ENCODE assay signal across 14 cellular contexts in genomic region chr4:72375050-72375736, GRCh38.
DNase-seq lines count a peak whose midpoint lies in the region; ATAC-seq, FAIRE-seq and TF ChIP-seq lines count a peak whose summit lies in the region.
"Had no signal": no experiment of that assay in that cellular context is flagged by ENCODE, and none has a peak within 500 bp of the region (broad histone marks: within the 10 kb centered on the region; RNA-seq: fewer than 3 reads in every experiment).

No MANE protein-coding gene starts in this region.

- CTCF ChIA-PET in K562 (lab: Yijun Ruan, JAX; ENCODE audit: low intra/inter-chr PET ratio) = no interaction called here
- CTCF ChIA-PET in activated CD4-positive, alpha-beta memory T cell treated with anti-CD3 and anti-CD28 coated beads, Interleukin-2, amount 10 ng/mL, durations not matched to agents 7 days and 5 days (lab: Charles Lee) = no interaction called here

- peak; percentile 76 for ATAC-seq in K562
- ATAC-seq: T-helper 17 cell had no signal

- no peak overlapping the region for H3K4me3 Mint-ChIP-seq in activated CD4-positive, alpha-beta memory T cell treated with anti-CD3 and anti-CD28 coated beads, Interleukin-2, amount 10 ng/mL, durations not matched to agents 7 days and 5 days
- H3K4me3 Mint-ChIP-seq: B cell, T-helper 17 cell had no signal

- intact Hi-C loops in K562 (cut with micrococcal nuclease) = no loop called here
- intact Hi-C loops in head of caudate nucleus (cut with DNase I) = no loop called here

- H3K79me2 ChIP-seq in K562 (ENCODE audit: control insufficient read depth, insufficient read depth, low read length) (0 out of 3 replicates have a peak, but pooled peaks cover 2% of the 10 kb centered on the region), keratinocyte (ENCODE audit: control insufficient read depth, insufficient read depth, low read length) (no peaks in the 10 kb centered on the region)

- no peak for TF ChIP-seq POLR2A in K562 (conservative IDR thresholded peaks at IDR 0.05)

- no peak overlapping the region for H3K4me3 ChIP-seq in K562
- no peak overlapping the region for H3K4me3 ChIP-seq in keratinocyte (ENCODE audit: control insufficient read depth in 2 of 3, extremely low read depth in 1 of 3, insufficient read depth in 2 of 3, low read depth in 1 of 3, low read length in 3 of 3)
- H3K4me3 ChIP-seq: testis had no signal

- DNase-seq in AG08396 (ENCODE audit: low spot score) (peak; percentile 8), NCI-H226 (peak; percentile 93), K562 (ENCODE audit: extremely low read depth in 1 of 4, low spot score in 3 of 4) (peak in 2 of 4 experiments; percentile 7 to 40), keratinocyte (ENCODE audit: low read depth, low spot score) (peak; percentile 13), head of caudate nucleus (no peak), occipital lobe (lab: John Stamatoyannopoulos, UW) (no peak), OCI-M2 (lab: John Stamatoyannopoulos, UW; ENCODE audit: unreplicated experiment) (no peak)
- DNase-seq in activated CD4-positive, alpha-beta memory T cell treated with anti-CD3 and anti-CD28 coated beads, Interleukin-2, amount 10 ng/mL, durations not matched to agents 7 days and 5 days = no peak
- DNase-seq: amygdala, GOT3, NCI-H2029 treated with DMSO at 0.1 percent for 48 hours, T-helper 17 cell, testis had no signal

- TF ChIP-seq RAD21 in K562 (CRISPR knock-in tag; conservative IDR thresholded peaks at IDR 0.05 in 1 of 2, IDR thresholded peaks at IDR 0.05 in 1 of 2) = no peak

- TF ChIP-seq CTCF in K562 (IDR thresholded peaks at IDR 0.05 in 2 of 3, conservative IDR thresholded peaks at IDR 0.05 in 1 of 3; ENCODE audit: insufficient read depth in 2 of 3, low read depth in 1 of 3, low read length in 3 of 3) (no peak), keratinocyte (optimal IDR thresholded peaks at IDR 0.05 in 1 of 3, IDR thresholded peaks at IDR 0.05 in 1 of 3, conservative IDR thresholded peaks at IDR 0.05 in 1 of 3; ENCODE audit: extremely low read depth in 1 of 3, insufficient read depth in 2 of 3, low read length in 3 of 3) (no peak)

- H3K9me1 ChIP-seq in K562 (ENCODE audit: control insufficient read depth, insufficient read depth, low read length) (no peaks in the 10 kb centered on the region), keratinocyte (ENCODE audit: control insufficient read depth, extremely low read depth, insufficient read depth, low read length) (no peaks in the 10 kb centered on the region)

- H2AFZ ChIP-seq in K562 (ENCODE audit: low read depth, low read length) (no peak overlapping the region), keratinocyte (ENCODE audit: control insufficient read depth, low read length) (no peak overlapping the region)

- H3K36me3 ChIP-seq in K562 (ENCODE audit: control insufficient read depth, insufficient read depth, low read length) (no peaks in the 10 kb centered on the region), keratinocyte (ENCODE audit: control insufficient read depth in 2 of 2, extremely low read depth in 1 of 2, insufficient read depth in 2 of 2, low read length in 2 of 2) (no peaks in the 10 kb centered on the region)

- H3K4me2 ChIP-seq in K562 (ENCODE audit: insufficient read depth, low read length) = peak overlapping the region; percentile 26
- H3K4me2 ChIP-seq in keratinocyte (ENCODE audit: control insufficient read depth, extremely low read depth, insufficient read depth, low read depth, low read length) = no peak overlapping the region

- FAIRE-seq in K562 (lab: Jason Lieb, UNC) (peak; percentile 35), keratinocyte (lab: Jason Lieb, UNC) (peak; percentile 58)

- no peaks in the 10 kb centered on the region for H3K9me3 Mint-ChIP-seq in activated CD4-positive, alpha-beta memory T cell treated with anti-CD3 and anti-CD28 coated beads, Interleukin-2, amount 10 ng/mL, durations not matched to agents 7 days and 5 days

- H3K27ac ChIP-seq in K562 (ENCODE audit: extremely low read depth, low read depth, low read length) (peak overlapping the region; percentile 62; the same call in 2 of the 3 replicates), keratinocyte (ENCODE audit: control insufficient read depth, insufficient read depth, low read length) (no peak overlapping the region)
- H3K27ac ChIP-seq: testis had no signal

- no TSS peak for BruUV-seq in K562 (replicated peaks; lab: Mats Ljungman, UMichigan)

- in situ Hi-C loops in K562 (cut with MboI) = no loop called here

- dilution Hi-C loops in keratinocyte (cut with MboI; ENCODE audit: extremely low pct_ligation_motif_present, low sequenced_read_pairs) = no loop called here

- POLR2A ChIA-PET in K562 (lab: Yijun Ruan, JAX) = interaction anchor here (1.1 kb wide), 1 partner anchor 19 kb away, joined by 3 read pairs; no protein-coding TSS in a partner anchor
- POLR2A ChIA-PET in activated CD4-positive, alpha-beta memory T cell treated with anti-CD3 and anti-CD28 coated beads, Interleukin-2, amount 10 ng/mL, durations not matched to agents 7 days and 5 days (lab: Charles Lee) = no interaction called here

- H3K9me3 ChIP-seq in K562 (replicated peaks; ENCODE audit: control insufficient read depth, insufficient read depth, low read depth, low read length) = no peaks in the 10 kb centered on the region
- no peaks in the 10 kb centered on the region for H3K9me3 ChIP-seq in keratinocyte (ENCODE audit: control insufficient read depth, low read depth, low read length)
- H3K9me3 ChIP-seq: testis had no signal

- no peaks in the 10 kb centered on the region for H3K36me3 Mint-ChIP-seq in activated CD4-positive, alpha-beta memory T cell treated with anti-CD3 and anti-CD28 coated beads, Interleukin-2, amount 10 ng/mL, durations not matched to agents 7 days and 5 days (ENCODE audit: low read depth)

- peaks cover 5 to 16% of the 10 kb centered on the region in 2 experiments; a peak in 2 of 5 replicates for H3K4me1 ChIP-seq in K562 (replicated peaks in 1 of 2; ENCODE audit: control insufficient read depth in 2 of 2, insufficient read depth in 2 of 2, low read length in 2 of 2)
- H3K4me1 ChIP-seq in keratinocyte (ENCODE audit: control insufficient read depth, extremely low read depth, insufficient read depth, low read length) = no peaks in the 10 kb centered on the region
- H3K4me1 ChIP-seq: testis had no signal

- H3K9ac ChIP-seq in K562 (ENCODE audit: insufficient read depth in 1 of 2, low read depth in 2 of 2, low read length in 2 of 2) (peak overlapping the region in 1 of 2 experiments; percentile 27; a peak in 2 of 4 replicates), keratinocyte (ENCODE audit: control insufficient read depth, extremely low read depth, insufficient read depth, low read length) (no peak overlapping the region)

- TF ChIP-seq EP300 in K562 (IDR thresholded peaks at IDR 0.05; ENCODE audit: low read length) = no peak

- H3K4me1 Mint-ChIP-seq in activated CD4-positive, alpha-beta memory T cell treated with anti-CD3 and anti-CD28 coated beads, Interleukin-2, amount 10 ng/mL, durations not matched to agents 7 days and 5 days = no peaks in the 10 kb centered on the region
- H3K4me1 Mint-ChIP-seq: B cell had no signal

- WGBS in K562 (ENCODE audit: insufficient coverage, low coverage, missing lambda C conversion rate) = 24% methylated on average over 4 of the region's 4 CpGs

- no peaks in the 10 kb centered on the region for H3K27me3 ChIP-seq in K562 (ENCODE audit: control insufficient read depth in 2 of 2, insufficient read depth in 2 of 2, low read length in 2 of 2)
- H3K27me3 ChIP-seq in keratinocyte (ENCODE audit: control insufficient read depth, extremely low read depth, insufficient read depth, low read length) = no peaks in the 10 kb centered on the region
- H3K27me3 ChIP-seq: testis had no signal

- H3K27me3 Mint-ChIP-seq in activated CD4-positive, alpha-beta memory T cell treated with anti-CD3 and anti-CD28 coated beads, Interleukin-2, amount 10 ng/mL, durations not matched to agents 7 days and 5 days = no peaks in the 10 kb centered on the region
- H3K27me3 Mint-ChIP-seq: B cell, T-helper 17 cell had no signal

- H3K27ac Mint-ChIP-seq in activated CD4-positive, alpha-beta memory T cell treated with anti-CD3 and anti-CD28 coated beads, Interleukin-2, amount 10 ng/mL, durations not matched to agents 7 days and 5 days = no peak overlapping the region
- H3K27ac Mint-ChIP-seq: B cell, T-helper 17 cell had no signal

- no peaks in the 10 kb centered on the region for H4K20me1 ChIP-seq in K562 (replicated peaks; ENCODE audit: control insufficient read depth, insufficient read depth, low read length)
- no peaks in the 10 kb centered on the region for H4K20me1 ChIP-seq in keratinocyte (ENCODE audit: control insufficient read depth, extremely low read depth, insufficient read depth, low read length)

TF ChIP-seq in K562, 482 proteins besides CTCF, POLR2A, EP300 and RAD21 (continues in another document):
- TF ChIP-seq DPF2 (IDR thresholded peaks at IDR 0.05) = peak; percentile 67; the same call in 1 of the 2 replicates
- TF ChIP-seq KDM1A (IDR thresholded peaks at IDR 0.05) = no peak
- TF ChIP-seq C11orf30 (IDR thresholded peaks at IDR 0.05; ENCODE audit: low read depth) = peak; percentile 84
- TF ChIP-seq ATF3 (IDR thresholded peaks at IDR 0.05) = peak; percentile 58
- no peak for TF ChIP-seq ATF3 (CRISPR knock-in tag; conservative IDR thresholded peaks at IDR 0.05)
- TF ChIP-seq SIX5 (IDR thresholded peaks at IDR 0.05; ENCODE audit: borderline replicate concordance in 1 of 2, insufficient read depth in 1 of 2, low read depth in 1 of 2, low read length in 2 of 2) = no peak
- TF ChIP-seq ATF7 (IDR thresholded peaks at IDR 0.05) = 0 out of 2 replicates have a peak, but pooled peaks have one; percentile 10
- no peak for TF ChIP-seq GATA2 (CRISPR knock-in tag; IDR thresholded peaks at IDR 0.05)
- TF ChIP-seq SIN3B (IDR thresholded peaks at IDR 0.05; ENCODE audit: low read depth) = no peak
- TF ChIP-seq MAFF (IDR thresholded peaks at IDR 0.05; ENCODE audit: low read length) = peak; percentile 67
- no peak for TF ChIP-seq ZC3H8 (IDR thresholded peaks at IDR 0.05)
- TF ChIP-seq SMARCE1 (IDR thresholded peaks at IDR 0.05) = 0 out of 2 replicates have a peak, but pooled peaks have one; percentile 34
- peak; percentile 77 for TF ChIP-seq MAFG (tag; conservative IDR thresholded peaks at IDR 0.05)
- no peak for TF ChIP-seq CBX2 (IDR thresholded peaks at IDR 0.05; ENCODE audit: insufficient read depth, low read length, poor library complexity, severe bottlenecking)
- TF ChIP-seq ZNF316 (IDR thresholded peaks at IDR 0.05) = peak; percentile 80

Comparison
In these comparisons a context has a peak if more than half of its experiments do, and no peak if none do; other contexts are left out.
1. DNase-seq: peak in AG08396 (single experiment), NCI-H226 (single experiment) and keratinocyte (single experiment); none in activated CD4-positive, alpha-beta memory T cell treated with anti-CD3 and anti-CD28 coated beads, Interleukin-2, amount 10 ng/mL, durations not matched to agents 7 days and 5 days (single experiment), head of caudate nucleus (0 of 42), occipital lobe (single experiment) and OCI-M2 (single experiment).